In genomic region chr13:64206430-64207225, GRCh38 we compare ENCODE assay signal across 19 cellular contexts.
"Had no signal": no experiment of that assay in that cellular context is flagged by ENCODE, and none has a peak within 500 bp of the region (broad histone marks: within the 10 kb centered on the region; RNA-seq: fewer than 3 reads in every experiment).

No MANE protein-coding gene starts in this region.

- H3K36me3 ChIP-seq: colonic mucosa, left ventricle myocardium inferior, neutrophil, right lobe of liver, WERI-Rb-1 had no signal

- H3K9me3 ChIP-seq: body of pancreas, colonic mucosa, neutrophil, right lobe of liver, testis had no signal

- ATAC-seq: body of pancreas; stimulated activated effector memory CD8-positive, alpha-beta T cell treated with anti-CD3 and anti-CD28 coated beads, Interleukin-12 subunit alpha, Interleukin-12 subunit beta, amount 100 ng/mL, for 72 hours; T-helper 17 cell had no signal

- H3K27ac Mint-ChIP-seq: activated naive CD8-positive, alpha-beta T cell; stimulated activated effector memory CD8-positive, alpha-beta T cell treated with anti-CD3 and anti-CD28 coated beads, Interleukin-12 subunit alpha, Interleukin-12 subunit beta, amount 100 ng/mL, for 72 hours; T-helper 17 cell; type B pancreatic cell had no signal

- H3K27me3 ChIP-seq: body of pancreas, colonic mucosa, neutrophil, right lobe of liver, testis had no signal

- DNase-seq: activated CD4-positive, alpha-beta T cell treated with anti-CD3 and anti-CD28 coated beads, Interleukin-2, amount 50 U/mL, for 4 hours; amygdala; caudate nucleus; colonic mucosa; hypothalamus; left ventricle myocardium inferior; naive B cell; right lobe of liver; small intestine; stimulated activated CD4-positive, alpha-beta T cell treated with anti-CD3 and anti-CD28 coated beads, Interleukin-4, amount 100 ng/mL, for 24 hours; T-helper 17 cell; testis; WERI-Rb-1 had no signal

- H3K9ac ChIP-seq: parathyroid adenoma had no signal

- H3K27me3 Mint-ChIP-seq: activated naive CD8-positive, alpha-beta T cell; naive B cell; T-helper 17 cell; type B pancreatic cell had no signal

- H2AFZ ChIP-seq: parathyroid adenoma had no signal

- H3K4me1 Mint-ChIP-seq: naive B cell; stimulated activated effector memory CD8-positive, alpha-beta T cell treated with anti-CD3 and anti-CD28 coated beads, Interleukin-12 subunit alpha, Interleukin-12 subunit beta, amount 100 ng/mL, for 72 hours; T-helper 17 cell had no signal

- H3K4me1 ChIP-seq: body of pancreas, colonic mucosa, left ventricle myocardium inferior, parathyroid adenoma, right lobe of liver, testis had no signal

- H3K4me3 Mint-ChIP-seq: activated naive CD8-positive, alpha-beta T cell; naive B cell; stimulated activated effector memory CD8-positive, alpha-beta T cell treated with anti-CD3 and anti-CD28 coated beads, Interleukin-12 subunit alpha, Interleukin-12 subunit beta, amount 100 ng/mL, for 72 hours; T-helper 17 cell; type B pancreatic cell had no signal

- H3K79me2 ChIP-seq: parathyroid adenoma had no signal

- H3K4me3 ChIP-seq: body of pancreas, colonic mucosa, left ventricle myocardium inferior, right lobe of liver, testis had no signal

- H3K27ac ChIP-seq: body of pancreas, colonic mucosa, left ventricle myocardium inferior, neutrophil, parathyroid adenoma, right lobe of liver, testis, WERI-Rb-1 had no signal

- H3K9me3 Mint-ChIP-seq: type B pancreatic cell had no signal

- H3K36me3 Mint-ChIP-seq: activated naive CD8-positive, alpha-beta T cell; naive B cell; stimulated activated effector memory CD8-positive, alpha-beta T cell treated with anti-CD3 and anti-CD28 coated beads, Interleukin-12 subunit alpha, Interleukin-12 subunit beta, amount 100 ng/mL, for 72 hours; type B pancreatic cell had no signal
